In genomic region chr9:134857451-134857850, GRCh38 we compare ENCODE assay signal across 14 cellular contexts. TPM values are rescaled to one million over a fixed set of nuclear protein-coding genes. Genes with fewer than 3 reads are reported as not detected.
"Had no signal": no experiment of that assay in that cellular context is flagged by ENCODE, and none has a peak within 500 bp of the region (broad histone marks: within the 10 kb centered on the region; RNA-seq: fewer than 3 reads in every experiment).

No MANE protein-coding gene starts in this region.

RNA-seq across cellular contexts. Expression of gene FCN2, which starts 23.2 kb away (rescaled TPM):
- total RNA-seq: activated CD4-positive, alpha-beta memory T cell treated with anti-CD3 and anti-CD28 coated beads for 36 hours; activated CD4-positive, alpha-beta T cell treated with anti-CD3 and anti-CD28 coated beads for 36 hours; activated CD8-positive, alpha-beta memory T cell treated with anti-CD3 and anti-CD28 coated beads, Interleukin-2, amount 10 ng/mL, durations not matched to agents 7 days and 5 days; activated CD8-positive, alpha-beta T cell treated with anti-CD3 and anti-CD28 coated beads, Interleukin-2, amount 10 ng/mL, durations not matched to agents 7 days and 5 days; activated T-helper 2 cell treated with anti-CD3 and anti-CD28 coated beads, Interferon-gamma antibody, Interleukin-2, Interleukin-4, amounts not matched to agents 10 μg/mL and 5 μg/mL and 100 μg/mL, durations not matched to agents 14 hours and 24 hours and 36 hours; ascending aorta; bronchial epithelial cell; cardiac muscle cell; chondrocyte; T-cell; T-helper 1 cell treated with Interleukin-12 subunit alpha and Interleukin-12 subunit beta and Interleukin-4 antibody, amounts not matched to agents 30 ng/mL and 1 ng/mL, for 36 hours; T-helper 17 cell; T-helper 2 cell treated with Interferon-gamma antibody and Interleukin-4, amounts not matched to agents 100 ng/mL and 5 ng/mL, for 36 hours; WTC11 had no signal
- polyA plus RNA-seq: cardiac muscle cell had no signal
